ENCODE assay signal across 13 cellular contexts in the genomic region with DNA sequence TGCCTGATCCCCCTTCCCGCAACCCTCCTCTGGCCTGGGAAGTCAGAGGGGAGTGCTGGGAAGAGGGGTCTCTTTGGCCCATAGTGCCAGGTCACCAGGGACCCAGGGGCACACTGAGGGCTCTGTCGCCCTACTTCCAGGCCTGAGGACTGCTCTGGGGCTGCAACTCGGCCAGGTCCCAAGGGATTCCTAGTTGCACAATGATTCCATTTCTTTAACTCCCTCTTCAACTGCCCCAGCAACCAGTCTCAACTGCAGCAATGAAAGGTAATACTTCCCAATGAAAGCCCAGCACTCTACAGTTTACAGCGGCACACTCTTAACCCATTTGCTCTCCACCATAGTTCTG. TPM values are rescaled to one million over a fixed set of nuclear protein-coding genes. Genes with fewer than 3 reads are reported as not detected.
DNase-seq lines count a peak whose midpoint lies in the region; ATAC-seq, FAIRE-seq and TF ChIP-seq lines count a peak whose summit lies in the region.
"Had no signal": no experiment of that assay in that cellular context is flagged by ENCODE, and none has a peak within 500 bp of the region (broad histone marks: within the 10 kb centered on the region; RNA-seq: fewer than 3 reads in every experiment).

No MANE protein-coding gene starts in this region.

- no peak for TF ChIP-seq POLR2A in GM12892 (IDR thresholded peaks at IDR 0.05; ENCODE audit: low read depth, low read length)

- TF ChIP-seq CTCF in HL-60 (IDR thresholded peaks at IDR 0.05; ENCODE audit: insufficient read depth, low read length) (no peak), coronary artery (IDR thresholded peaks at IDR 0.05) (no peak), lung (IDR thresholded peaks at IDR 0.05; ENCODE audit: control extremely low read depth, extremely low read depth) (no peak)

- no peak overlapping the region for H3K9ac ChIP-seq in subcutaneous abdominal adipose tissue (ENCODE audit: low read length in 5 of 5)

- no peaks in the 10 kb centered on the region for H3K36me3 ChIP-seq in lung (ENCODE audit: control insufficient read depth in 2 of 2, insufficient read depth in 2 of 2, low read length in 2 of 2)
- no peaks in the 10 kb centered on the region for H3K36me3 ChIP-seq in subcutaneous abdominal adipose tissue (ENCODE audit: control insufficient read depth in 5 of 5, insufficient read depth in 5 of 5, low read length in 5 of 5)

- no peaks in the 10 kb centered on the region for H3K36me3 Mint-ChIP-seq in immature natural killer cell
- H3K36me3 Mint-ChIP-seq in activated T-helper 17 cell treated with anti-CD3 and anti-CD28 coated beads, Interleukin-2, amount 50 U/mL, for 72 hours (ENCODE audit: low read depth), result no peaks in the 10 kb centered on the region
- H3K36me3 Mint-ChIP-seq: memory B cell had no signal

- H3K27me3 ChIP-seq in HL-60 (ENCODE audit: insufficient read depth, poor library complexity, severe bottlenecking) (no peaks in the 10 kb centered on the region), lung (ENCODE audit: control insufficient read depth, insufficient read depth) (no peaks in the 10 kb centered on the region), subcutaneous abdominal adipose tissue (ENCODE audit: control insufficient read depth in 5 of 5, insufficient read depth in 4 of 5, low read length in 5 of 5) (no peaks in the 10 kb centered on the region)

- no peak for FAIRE-seq in GM12892 (lab: Jason Lieb, UNC)
- FAIRE-seq: endothelial cell of umbilical vein had no signal

- H3K27ac ChIP-seq in HL-60 (replicated peaks) (peak overlapping the region; percentile 55), coronary artery (peak overlapping the region; percentile 77 to 96), lung (ENCODE audit: low read depth in 1 of 2, low read length in 1 of 2) (peak overlapping the region; percentile 39 to 79), subcutaneous abdominal adipose tissue (ENCODE audit: low read depth, low read length) (peak overlapping the region; percentile 91)

- 72 to 80% methylated on average over 4 of the region's 4 CpGs for WGBS in lung, 2 donors

- peaks cover 0 to 34% of the 10 kb centered on the region in 2 donors for H3K4me1 ChIP-seq in lung (ENCODE audit: control insufficient read depth in 2 of 2, insufficient read depth in 2 of 2, low read length in 2 of 2)
- H3K4me1 ChIP-seq in subcutaneous abdominal adipose tissue (ENCODE audit: control insufficient read depth in 5 of 5, insufficient read depth in 5 of 5, low read length in 5 of 5), result peaks cover 7 to 62% (median 59%) of the 10 kb centered on the region in 5 donors

- peaks cover 0 to 2% (median 0%) of the 10 kb centered on the region in 3 donors for H3K27me3 Mint-ChIP-seq in immature natural killer cell (ENCODE audit: low read depth in 3 of 3)
- no peaks in the 10 kb centered on the region for H3K27me3 Mint-ChIP-seq in activated T-helper 17 cell treated with anti-CD3 and anti-CD28 coated beads, Interleukin-2, amount 50 U/mL, for 72 hours
- H3K27me3 Mint-ChIP-seq: memory B cell had no signal

- H3K9me3 ChIP-seq in lung (ENCODE audit: control insufficient read depth in 2 of 2, insufficient read depth in 1 of 2, low read length in 1 of 2) (no peaks in the 10 kb centered on the region), subcutaneous abdominal adipose tissue (ENCODE audit: control insufficient read depth in 5 of 5, low read length in 5 of 5) (no peaks in the 10 kb centered on the region)

- DNase-seq in HL-60 (ENCODE audit: low read depth in 1 of 2, low spot score in 1 of 2), result no peak
- no peak for DNase-seq in coronary artery (ENCODE audit: low spot score)
- DNase-seq in lung (ENCODE audit: low spot score), result no peak
- no peak for DNase-seq in immature natural killer cell
- DNase-seq in GM12892 (ENCODE audit: insufficient read length), result no peak
- DNase-seq: activated T-cell treated with anti-CD3 and anti-CD28 coated beads, Interleukin-2, amount 50 U/mL, for 1 hour; NCI-H510A; stimulated activated CD4-positive, alpha-beta T cell treated with anti-CD3 and anti-CD28 coated beads, Interleukin-2, amount 100 ng/mL, for 48 hours had no signal

- H3K4me3 ChIP-seq in HL-60 (replicated peaks; ENCODE audit: insufficient read depth, low read length), result no peak overlapping the region
- H3K4me3 ChIP-seq in coronary artery, result peak overlapping the region; percentile 55
- no peak overlapping the region for H3K4me3 ChIP-seq in lung
- peak overlapping the region in 3 of 5 donors; percentile 24 to 39 (median 37) for H3K4me3 ChIP-seq in subcutaneous abdominal adipose tissue (ENCODE audit: low read depth in 1 of 5, low read length in 5 of 5)

- H3K4me3 Mint-ChIP-seq in immature natural killer cell, result no peak overlapping the region
- H3K4me3 Mint-ChIP-seq in activated T-helper 17 cell treated with anti-CD3 and anti-CD28 coated beads, Interleukin-2, amount 50 U/mL, for 72 hours, result no peak overlapping the region
- H3K4me3 Mint-ChIP-seq: memory B cell had no signal

- ATAC-seq in lung (ENCODE audit: insufficient read depth, low FRiP score), result no peak
- ATAC-seq in HG03469 (IDR thresholded peaks at IDR 0.05; ENCODE audit: unreplicated experiment), result no peak
- no peak for ATAC-seq in activated T-helper 17 cell treated with anti-CD3 and anti-CD28 coated beads, Interleukin-2, amount 50 U/mL, for 72 hours (replicated peaks)

- no peaks in the 10 kb centered on the region for H3K9me3 Mint-ChIP-seq in immature natural killer cell
- no peaks in the 10 kb centered on the region for H3K9me3 Mint-ChIP-seq in activated T-helper 17 cell treated with anti-CD3 and anti-CD28 coated beads, Interleukin-2, amount 50 U/mL, for 72 hours
- H3K9me3 Mint-ChIP-seq: memory B cell had no signal

- H3K27ac Mint-ChIP-seq in immature natural killer cell, result peak overlapping the region in 2 of 6 donors; percentile 14 to 20
- no peak overlapping the region for H3K27ac Mint-ChIP-seq in activated T-helper 17 cell treated with anti-CD3 and anti-CD28 coated beads, Interleukin-2, amount 50 U/mL, for 72 hours
- H3K27ac Mint-ChIP-seq: memory B cell had no signal

- peaks cover 3 to 6% of the 10 kb centered on the region in 2 donors for H3K4me1 Mint-ChIP-seq in immature natural killer cell
- peaks cover 11% of the 10 kb centered on the region for H3K4me1 Mint-ChIP-seq in activated T-helper 17 cell treated with anti-CD3 and anti-CD28 coated beads, Interleukin-2, amount 50 U/mL, for 72 hours

RNA-seq across cellular contexts. Expression of a gene that starts 35.7 kb away (rescaled TPM):
- 10 to 100 TPM; 19.3 to 48.0 TPM for total RNA-seq in lung
- polyA plus RNA-seq in lung (10 to 100 TPM; 19.7 to 29.6 TPM), immature natural killer cell (10 to 100 TPM in 1 of 3 donors, 1 to 10 TPM in 2; 3.2 to 17.3 (median 3.7) TPM)
- total RNA-seq in activated T-helper 17 cell treated with anti-CD3 and anti-CD28 coated beads, Interleukin-2, amount 50 U/mL, for 72 hours, result 10 to 100 TPM; 15.3 to 20.6 TPM
- 4.9 TPM for polyA plus RNA-seq in GM12892 (2012; ENCODE audit: missing spikeins)

Comparison
In these comparisons a context has a peak if more than half of its experiments do, and no peak if none do; other contexts are left out.
1. H3K4me3 ChIP-seq: peak in coronary artery (single experiment) and subcutaneous abdominal adipose tissue (3 of 5); none in HL-60 (single experiment) and lung (single experiment).
2. Peak in every context shown above with its lines, with median percentiles within 50 percentile points of each other: H3K27ac ChIP-seq.